In genomic region chr11:14213006-14213405, GRCh38 we compare ENCODE assay signal across 29 cellular contexts.
"Had no signal": no experiment of that assay in that cellular context is flagged by ENCODE, and none has a peak within 500 bp of the region (broad histone marks: within the 10 kb centered on the region; RNA-seq: fewer than 3 reads in every experiment).

No MANE protein-coding gene starts in this region.

- H3K27ac ChIP-seq: Peyer's patch, SK-N-MC, WERI-Rb-1 had no signal

- H3K4me1 ChIP-seq: Peyer's patch had no signal

- H3K27me3 ChIP-seq: Peyer's patch had no signal

- DNase-seq: activated CD4-positive, alpha-beta memory T cell treated with anti-CD3 and anti-CD28 coated beads, Interleukin-2, amount 10 ng/mL, durations not matched to agents 7 days and 5 days; activated CD4-positive, alpha-beta T cell treated with anti-CD3 and anti-CD28 coated beads for 1 hour; activated CD4-positive, alpha-beta T cell treated with anti-CD3 and anti-CD28 coated beads for 48 hours; activated CD4-positive, CD25-positive, alpha-beta regulatory T cell; activated CD8-positive, alpha-beta memory T cell treated with anti-CD3 and anti-CD28 coated beads for 24 hours; activated CD8-positive, alpha-beta memory T cell treated with anti-CD3 and anti-CD28 coated beads, Interleukin-2, amount 10 ng/mL, durations not matched to agents 7 days and 5 days; activated CD8-positive, alpha-beta memory T cell treated with anti-CD3 and anti-CD28 coated beads, Interleukin-2, amount 50 U/mL, for 48 hours; activated effector memory CD4-positive, alpha-beta T cell treated with Interleukin-2 at 50 U/mL for 16 hours; activated naive CD4-positive, alpha-beta T cell treated with anti-CD3 and anti-CD28 coated beads, Interleukin-2, amount 10 ng/mL, durations not matched to agents 7 days and 5 days; activated naive CD8-positive, alpha-beta T cell treated with anti-CD3 and anti-CD28 coated beads, Interleukin-2, amount 50 U/mL, for 24 hours; activated T-cell treated with anti-CD3 and anti-CD28 coated beads, Interleukin-2, amount 50 U/mL, for 48 hours; Kasumi-1; MG63; NCI-H1048; NCI-H1436 treated with DMSO at 0.1 percent for 48 hours; NCI-H187; NCI-H2029 treated with DMSO at 0.1 percent for 48 hours; NCI-H2107; NCI-H2171; NCI-H510A; NCI-H526; NCI-H748 treated with DMSO at 0.1 percent for 48 hours; NK-92 treated with Interleukin-12 subunit alpha and Interleukin-12 subunit beta, amount 100 ng/mL, for 24 hours; PC-3; Peyer's patch; Right ventricle myocardium superior; T1000; WERI-Rb-1 had no signal

- H3K36me3 ChIP-seq: MG63, Peyer's patch, WERI-Rb-1 had no signal

- H3K4me3 ChIP-seq: MG63, Peyer's patch, SK-N-MC had no signal

- ATAC-seq: activated CD8-positive, alpha-beta memory T cell treated with anti-CD3 and anti-CD28 coated beads, Interleukin-2, amount 10 ng/mL, durations not matched to agents 7 days and 5 days; activated naive CD8-positive, alpha-beta T cell treated with anti-CD3 and anti-CD28 coated beads, Interleukin-2, amount 50 U/mL, for 24 hours; PC-3 had no signal

- H3K9me3 ChIP-seq: MG63, Peyer's patch had no signal
